In genomic region chr17:7239091-7240027, GRCh38 we compare ENCODE assay signal across 8 cellular contexts. TPM values are rescaled to one million over a fixed set of nuclear protein-coding genes. Genes with fewer than 3 reads are reported as not detected.
A peak's percentile ranks its signal among the peaks of the same experiment; 100 is the strongest.
DNase-seq lines count a peak whose midpoint lies in the region; ATAC-seq and TF ChIP-seq lines count a peak whose summit lies in the region.

PHF23 (minus strand) TSS chr17:7239457; CDS start chr17:7239279, 178 bp downstream.

- in situ Hi-C loops in mammary epithelial cell (cut with MboI; ENCODE audit: low sequenced_read_pairs in 2 of 2): no loop called here

- BruUV-seq in mammary epithelial cell (replicated peaks; lab: Mats Ljungman, UMichigan): no TSS peak

- H4K20me1 ChIP-seq in mammary epithelial cell (ENCODE audit: insufficient read depth, low read length): no peaks in the 10 kb centered on the region

- TF ChIP-seq CTCF in WERI-Rb-1 (IDR thresholded peaks at IDR 0.05; ENCODE audit: low read depth, low read length) (no peak), mammary epithelial cell (conservative IDR thresholded peaks at IDR 0.05 in 1 of 2, IDR thresholded peaks at IDR 0.05 in 1 of 2; ENCODE audit: extremely low read depth in 1 of 2, insufficient read depth in 1 of 2, low read depth in 1 of 2, low read length in 2 of 2) (peak in 1 of 2 donors; percentile 7)

- intact Hi-C loops in mammary epithelial cell (cut with micrococcal nuclease): loop anchor here (1.0 to 2.0 kb wide), 3 partner anchors 13 to 333 kb away; partner anchors contain the start of gene ELP5

- CTCF ChIA-PET in mammary epithelial cell (lab: Charles Lee; ENCODE audit: low non-redundant PET): no interaction called here

- peak within 1 kb of the TSS; percentile 96 for H3K4me3 ChIP-seq in WERI-Rb-1 (ENCODE audit: low read depth, low read length)
- peak within 1 kb of the TSS; percentile 84 to 92 (median 90) for H3K4me3 ChIP-seq in mammary epithelial cell (replicated peaks in 1 of 3; ENCODE audit: insufficient read depth in 1 of 3, low read depth in 2 of 3, low read length in 3 of 3)
- peak within 1 kb of the TSS; percentile 96 for H3K4me3 ChIP-seq in iPS-18c (ENCODE audit: insufficient read depth, low read depth, low read length)
- peak within 1 kb of the TSS; percentile 98 to 99 (median 98) for H3K4me3 ChIP-seq in skeletal muscle tissue (ENCODE audit: low read length in 3 of 3)

- H3K79me2 ChIP-seq in mammary epithelial cell (ENCODE audit: insufficient read depth, low read length): peaks cover 73% of the 10 kb centered on the region

- peak within 1 kb of the TSS; percentile 60 for H2AFZ ChIP-seq in mammary epithelial cell (ENCODE audit: low read depth, low read length)

- dilution Hi-C loops in mammary epithelial cell (cut with HindIII; ENCODE audit: low sequenced_read_pairs): no loop called here

- H3K4me1 ChIP-seq in mammary epithelial cell (ENCODE audit: insufficient read depth, low read length): peaks cover 45% of the 10 kb centered on the region
- H3K4me1 ChIP-seq in skeletal muscle tissue (ENCODE audit: control insufficient read depth in 3 of 3, insufficient read depth in 3 of 3, low read length in 3 of 3): peaks cover 36 to 48% (median 37%) of the 10 kb centered on the region in 3 donors

- H3K9me3 ChIP-seq in WERI-Rb-1 (ENCODE audit: severe bottlenecking): no peaks in the 10 kb centered on the region
- no peaks in the 10 kb centered on the region for H3K9me3 ChIP-seq in mammary epithelial cell (replicated peaks; ENCODE audit: insufficient read depth, low read length)
- no peaks in the 10 kb centered on the region for H3K9me3 ChIP-seq in iPS-18c (ENCODE audit: control insufficient read depth, insufficient read depth, low read length)
- H3K9me3 ChIP-seq in skeletal muscle tissue (ENCODE audit: control insufficient read depth in 3 of 3, low read length in 3 of 3): no peaks in the 10 kb centered on the region

- WGBS in mammary epithelial cell (ENCODE audit: low coverage, missing lambda C conversion rate): 1% methylated on average over 12 of the region's 72 CpGs

- peak within 1 kb of the TSS; percentile 97 for H3K4me2 ChIP-seq in mammary epithelial cell (ENCODE audit: insufficient read depth, low read depth, low read length)

- peak; percentile 52 for ATAC-seq in GM18867 (IDR thresholded peaks at IDR 0.05; ENCODE audit: unreplicated experiment)
- peak; percentile 45 for ATAC-seq in HG03108 (IDR thresholded peaks at IDR 0.05; ENCODE audit: unreplicated experiment)

- peaks cover 70% of the 10 kb centered on the region for H3K36me3 ChIP-seq in WERI-Rb-1
- H3K36me3 ChIP-seq in mammary epithelial cell (ENCODE audit: insufficient read depth, low read length): peaks cover 11% of the 10 kb centered on the region
- peaks cover 17 to 34% (median 29%) of the 10 kb centered on the region in 3 donors for H3K36me3 ChIP-seq in skeletal muscle tissue (ENCODE audit: control insufficient read depth in 3 of 3, insufficient read depth in 3 of 3, low read length in 3 of 3)

- H3K27ac ChIP-seq in WERI-Rb-1 (peak within 1 kb of the TSS; percentile 92), mammary epithelial cell (ENCODE audit: insufficient read depth, low read depth, low read length) (peak within 1 kb of the TSS; percentile 79), skeletal muscle tissue (ENCODE audit: low read depth, low read length) (peak within 1 kb of the TSS; percentile 100)

- peak within 1 kb of the TSS; percentile 94 for H3K9ac ChIP-seq in mammary epithelial cell (ENCODE audit: insufficient read depth, low read length)
- peak within 1 kb of the TSS; percentile 96 to 99 (median 98) for H3K9ac ChIP-seq in skeletal muscle tissue (ENCODE audit: low read depth in 1 of 3, low read length in 3 of 3)

- no peaks in the 10 kb centered on the region for H3K27me3 ChIP-seq in WERI-Rb-1 (ENCODE audit: insufficient read depth, low read depth, severe bottlenecking)
- H3K27me3 ChIP-seq in mammary epithelial cell (ENCODE audit: insufficient read depth, low read length): no peaks in the 10 kb centered on the region
- H3K27me3 ChIP-seq in skeletal muscle tissue (ENCODE audit: control insufficient read depth in 3 of 3, insufficient read depth in 3 of 3, low read length in 3 of 3): no peaks in the 10 kb centered on the region

- DNase-seq in A172 (ENCODE audit: low spot score) (peak; percentile 100), NCI-H2227 (lab: John Stamatoyannopoulos, UW; ENCODE audit: unreplicated experiment) (peak; percentile 98), WERI-Rb-1 (peak; percentile 99), mammary epithelial cell (peak; percentile 100)

RNA-seq across cellular contexts. Expression of gene PHF23, which starts in this region (rescaled TPM):
- 59.5 and 75.3 TPM in 2 replicates for total RNA-seq in A172 (2014; rRNA removed; shearing (Covaris generic))
- total RNA-seq in mammary epithelial cell: 10 to 100 TPM; 36.7 to 53.6 TPM
- polyA plus RNA-seq in mammary epithelial cell: 39.8 TPM
- 26.2 TPM for polyA minus RNA-seq in mammary epithelial cell
- total RNA-seq in skeletal muscle tissue: 30.3 TPM

Comparison
In these comparisons a context has a peak if more than half of its experiments do, and no peak if none do; other contexts are left out.
1. Peak in every context shown above with its lines: DNase-seq, ATAC-seq, H3K4me3 ChIP-seq and H3K27ac ChIP-seq.